ENCODE assay signal across 26 cellular contexts in the genomic region with DNA sequence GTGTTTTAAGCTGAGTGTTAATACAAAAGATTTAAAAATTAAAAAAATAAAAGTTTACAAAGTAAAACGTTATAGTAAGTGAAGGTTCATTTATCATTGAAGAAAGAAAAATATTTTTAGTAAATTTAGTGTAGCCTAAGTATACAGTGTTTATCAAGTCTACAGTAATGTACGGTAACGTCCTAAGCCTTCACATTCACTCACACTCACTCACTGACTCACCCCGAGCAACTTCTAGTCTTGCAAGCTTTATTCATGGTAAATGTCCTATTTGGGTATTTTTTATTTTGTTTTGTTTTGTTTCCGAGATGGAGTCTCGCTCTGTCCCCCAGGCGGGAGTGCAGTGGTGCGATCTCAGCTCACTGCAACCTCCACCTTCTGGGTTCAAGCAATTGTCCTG. TPM values are rescaled to one million over a fixed set of nuclear protein-coding genes. Genes with fewer than 3 reads are reported as not detected.
"Had no signal": no experiment of that assay in that cellular context is flagged by ENCODE, and none has a peak within 500 bp of the region (broad histone marks: within the 10 kb centered on the region; RNA-seq: fewer than 3 reads in every experiment).

No MANE protein-coding gene starts in this region.

- H3K4me3 ChIP-seq: cardiac muscle cell, ovary, prostate gland, stomach, suprapubic skin, transverse colon, uterus had no signal

- H3K27me3 ChIP-seq: cardiac muscle cell, ovary, stomach, suprapubic skin, transverse colon, uterus had no signal

- H3K36me3 ChIP-seq: cardiac muscle cell, ovary, transverse colon, uterus had no signal

- H3K4me3 Mint-ChIP-seq: activated B cell treated with CpG ODN at 0.5 μM for 24 hours; activated CD4-positive, alpha-beta T cell treated with anti-CD3 and anti-CD28 coated beads for 36 hours; activated naive CD8-positive, alpha-beta T cell treated with anti-CD3 and anti-CD28 coated beads for 36 hours; activated T-cell treated with anti-CD3 and anti-CD28 coated beads, Interleukin-2, amount 50 U/mL, for 4 hours; mesothelial cell of epicardium; natural killer cell; T-helper 1 cell treated with Interleukin-12 subunit alpha and Interleukin-12 subunit beta and Interleukin-4 antibody, amounts not matched to agents 30 μg/mL and 1 μg/mL, for 36 hours had no signal

- H3K27ac Mint-ChIP-seq: activated B cell treated with CpG ODN at 0.5 μM for 24 hours; activated CD4-positive, alpha-beta T cell treated with anti-CD3 and anti-CD28 coated beads for 36 hours; activated naive CD8-positive, alpha-beta T cell treated with anti-CD3 and anti-CD28 coated beads for 36 hours; mesothelial cell of epicardium; natural killer cell; T-helper 1 cell treated with Interleukin-12 subunit alpha and Interleukin-12 subunit beta and Interleukin-4 antibody, amounts not matched to agents 30 μg/mL and 1 μg/mL, for 36 hours had no signal

- ATAC-seq: activated CD4-positive, alpha-beta T cell treated with anti-CD3 and anti-CD28 coated beads for 36 hours; activated T-cell treated with anti-CD3 and anti-CD28 coated beads, Interleukin-2, amount 50 U/mL, for 4 hours; left ventricle myocardium superior; natural killer cell had no signal

- H3K9me3 Mint-ChIP-seq: activated B cell treated with CpG ODN at 0.5 μM for 24 hours; activated T-cell treated with anti-CD3 and anti-CD28 coated beads, Interleukin-2, amount 50 U/mL, for 4 hours; mesothelial cell of epicardium; natural killer cell; T-helper 1 cell treated with Interleukin-12 subunit alpha and Interleukin-12 subunit beta and Interleukin-4 antibody, amounts not matched to agents 30 μg/mL and 1 μg/mL, for 36 hours had no signal

- H3K4me1 ChIP-seq: prostate gland, uterus had no signal

- H3K27ac ChIP-seq: cardiac muscle cell, ovary, prostate gland, stomach, suprapubic skin, transverse colon, uterus had no signal

- DNase-seq: activated B cell treated with CpG ODN at 0.5 μM for 24 hours; activated CD4-positive, alpha-beta T cell treated with anti-CD3 and anti-CD28 coated beads for 36 hours; activated CD4-positive, alpha-beta T cell treated with anti-CD3 and anti-CD28 coated beads, Interleukin-2, amount 50 U/mL, for 48 hours; activated CD8-positive, alpha-beta memory T cell treated with anti-CD3 and anti-CD28 coated beads, Interleukin-2, amount 50 U/mL, for 48 hours; activated naive CD4-positive, alpha-beta T cell treated with Interleukin-2 at 50 U/mL for 16 hours; activated naive CD8-positive, alpha-beta T cell treated with anti-CD3 and anti-CD28 coated beads for 36 hours; activated T-cell treated with anti-CD3 and anti-CD28 coated beads, Interleukin-2, amount 50 U/mL, for 4 hours; amniotic stem cell; erythroblast; foreskin melanocyte; hippocampal formation; left ventricle myocardium superior; mammary epithelial cell; natural killer cell; ovary; stimulated activated CD4-positive, alpha-beta T cell treated with anti-CD3 and anti-CD28 coated beads, Interleukin-12 subunit alpha, Interleukin-12 subunit beta, amount 100 ng/mL, for 4 hours; stimulated activated CD4-positive, alpha-beta T cell treated with anti-CD3 and anti-CD28 coated beads, Interleukin-4, amount 100 ng/mL, for 4 hours; stomach; T1000; transverse colon; uterus had no signal

- H3K27me3 Mint-ChIP-seq: activated CD4-positive, alpha-beta T cell treated with anti-CD3 and anti-CD28 coated beads for 36 hours; activated naive CD8-positive, alpha-beta T cell treated with anti-CD3 and anti-CD28 coated beads for 36 hours had no signal

- H3K36me3 Mint-ChIP-seq: activated naive CD8-positive, alpha-beta T cell treated with anti-CD3 and anti-CD28 coated beads for 36 hours; natural killer cell had no signal

- H3K9me3 ChIP-seq: ovary, prostate gland, stomach, suprapubic skin, transverse colon, uterus had no signal

RNA-seq across cellular contexts. Expression of a gene that starts 13.8 kb away (rescaled TPM):
- total RNA-seq: cardiac muscle cell, left ventricle myocardium superior, mammary epithelial cell, mesothelial cell of epicardium, transverse colon had no signal
- polyA plus RNA-seq: cardiac muscle cell, mammary epithelial cell had no signal
